ENCODE assay signal across 1 cellular context in the genomic region with DNA sequence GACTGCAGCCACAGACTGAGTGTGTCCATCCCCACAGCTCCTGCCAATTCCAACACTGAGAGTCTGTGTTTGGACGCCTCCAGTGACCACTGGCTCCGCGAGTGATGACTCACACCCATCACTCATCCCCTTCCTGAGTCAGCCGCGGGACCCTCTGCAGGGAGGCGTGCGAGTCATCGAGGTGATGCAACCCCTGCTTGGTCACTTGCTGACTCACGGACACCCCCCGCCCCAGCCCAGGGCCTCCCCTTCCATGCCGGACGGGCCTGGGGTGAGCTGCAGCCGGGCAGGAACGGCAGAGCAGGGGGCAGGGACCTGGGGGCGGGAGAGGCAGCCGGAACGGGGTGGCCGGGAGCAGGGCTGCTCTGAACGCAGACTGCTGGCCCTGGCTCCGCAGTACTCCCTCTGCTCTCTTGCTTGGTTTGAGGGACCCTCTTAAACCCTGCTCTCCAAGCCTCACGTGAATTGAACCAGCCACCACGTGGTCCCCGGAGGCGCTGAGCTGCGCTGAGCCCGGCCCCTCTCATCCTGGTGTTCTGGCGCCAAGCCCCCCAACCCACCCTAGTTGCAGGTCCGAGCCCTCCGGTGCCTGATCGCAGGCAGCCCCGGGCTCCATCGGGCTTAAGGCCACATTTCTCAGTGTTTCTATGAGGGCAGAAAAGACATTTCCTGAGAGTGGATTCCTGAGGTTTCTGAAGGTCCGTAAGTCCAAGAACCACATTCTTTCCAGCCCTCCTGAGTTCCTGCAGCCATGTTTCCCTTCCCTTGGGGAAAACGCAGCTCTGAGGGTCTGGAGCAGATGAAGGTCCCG.
TF ChIP-seq lines count a peak whose summit lies in the region.

No MANE protein-coding gene starts in this region.

TF ChIP-seq in HEK293, 187 proteins besides CTCF, POLR2A, EP300 and RAD21 (continued from another document):
- TF ChIP-seq, protein P1, sequence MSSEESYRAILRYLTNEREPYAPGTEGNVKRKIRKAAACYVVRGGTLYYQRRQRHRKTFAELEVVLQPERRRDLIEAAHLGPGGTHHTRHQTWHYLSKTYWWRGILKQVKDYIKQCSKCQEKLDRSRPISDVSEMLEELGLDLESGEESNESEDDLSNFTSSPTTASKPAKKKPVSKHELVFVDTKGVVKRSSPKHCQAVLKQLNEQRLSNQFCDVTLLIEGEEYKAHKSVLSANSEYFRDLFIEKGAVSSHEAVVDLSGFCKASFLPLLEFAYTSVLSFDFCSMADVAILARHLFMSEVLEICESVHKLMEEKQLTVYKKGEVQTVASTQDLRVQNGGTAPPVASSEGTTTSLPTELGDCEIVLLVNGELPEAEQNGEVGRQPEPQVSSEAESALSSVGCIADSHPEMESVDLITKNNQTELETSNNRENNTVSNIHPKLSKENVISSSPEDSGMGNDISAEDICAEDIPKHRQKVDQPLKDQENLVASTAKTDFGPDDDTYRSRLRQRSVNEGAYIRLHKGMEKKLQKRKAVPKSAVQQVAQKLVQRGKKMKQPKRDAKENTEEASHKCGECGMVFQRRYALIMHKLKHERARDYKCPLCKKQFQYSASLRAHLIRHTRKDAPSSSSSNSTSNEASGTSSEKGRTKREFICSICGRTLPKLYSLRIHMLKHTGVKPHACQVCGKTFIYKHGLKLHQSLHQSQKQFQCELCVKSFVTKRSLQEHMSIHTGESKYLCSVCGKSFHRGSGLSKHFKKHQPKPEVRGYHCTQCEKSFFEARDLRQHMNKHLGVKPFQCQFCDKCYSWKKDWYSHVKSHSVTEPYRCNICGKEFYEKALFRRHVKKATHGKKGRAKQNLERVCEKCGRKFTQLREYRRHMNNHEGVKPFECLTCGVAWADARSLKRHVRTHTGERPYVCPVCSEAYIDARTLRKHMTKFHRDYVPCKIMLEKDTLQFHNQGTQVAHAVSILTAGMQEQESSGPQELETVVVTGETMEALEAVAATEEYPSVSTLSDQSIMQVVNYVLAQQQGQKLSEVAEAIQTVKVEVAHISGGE (tag by site-specific recombination; conservative IDR thresholded peaks at IDR 0.05; ENCODE audit: low read depth): no peak
- TF ChIP-seq, protein P2, sequence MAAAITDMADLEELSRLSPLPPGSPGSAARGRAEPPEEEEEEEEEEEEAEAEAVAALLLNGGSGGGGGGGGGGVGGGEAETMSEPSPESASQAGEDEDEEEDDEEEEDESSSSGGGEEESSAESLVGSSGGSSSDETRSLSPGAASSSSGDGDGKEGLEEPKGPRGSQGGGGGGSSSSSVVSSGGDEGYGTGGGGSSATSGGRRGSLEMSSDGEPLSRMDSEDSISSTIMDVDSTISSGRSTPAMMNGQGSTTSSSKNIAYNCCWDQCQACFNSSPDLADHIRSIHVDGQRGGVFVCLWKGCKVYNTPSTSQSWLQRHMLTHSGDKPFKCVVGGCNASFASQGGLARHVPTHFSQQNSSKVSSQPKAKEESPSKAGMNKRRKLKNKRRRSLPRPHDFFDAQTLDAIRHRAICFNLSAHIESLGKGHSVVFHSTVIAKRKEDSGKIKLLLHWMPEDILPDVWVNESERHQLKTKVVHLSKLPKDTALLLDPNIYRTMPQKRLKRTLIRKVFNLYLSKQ (tag by site-specific recombination; IDR thresholded peaks at IDR 0.05; ENCODE audit: borderline replicate concordance): no peak
- peak; percentile 81 for TF ChIP-seq ZNF24 (tag by site-specific recombination; IDR thresholded peaks at IDR 0.05)
